In genomic region chr12:123431951-123432886, GRCh38 we compare ENCODE assay signal across 8 cellular contexts. TPM values are rescaled to one million over a fixed set of nuclear protein-coding genes. Genes with fewer than 3 reads are reported as not detected.
DNase-seq lines count a peak whose midpoint lies in the region; ATAC-seq lines count a peak whose summit lies in the region.

No MANE protein-coding gene starts in this region.

- peak overlapping the region; percentile 97 for H3K4me3 Mint-ChIP-seq in T-helper 17 cell

- H3K36me3 Mint-ChIP-seq in T-helper 17 cell (ENCODE audit: low read depth), result peaks cover 2% of the 10 kb centered on the region

- H3K4me1 Mint-ChIP-seq in T-helper 17 cell, result peaks cover 38% of the 10 kb centered on the region

- H3K9me3 ChIP-seq in T-helper 17 cell (ENCODE audit: control insufficient read depth, low read length, poor library complexity, severe bottlenecking), result no peaks in the 10 kb centered on the region

- peak overlapping the region; percentile 36 for H3K27ac ChIP-seq in epithelial cell of prostate

- ATAC-seq in GM21717 (IDR thresholded peaks at IDR 0.05; ENCODE audit: unreplicated experiment) (peak; percentile 25), T-helper 17 cell (peak; percentile 58), GM21737 (IDR thresholded peaks at IDR 0.05; ENCODE audit: unreplicated experiment) (no peak), GM19035 (IDR thresholded peaks at IDR 0.05; ENCODE audit: unreplicated experiment) (no peak), GM19351 (IDR thresholded peaks at IDR 0.05; ENCODE audit: unreplicated experiment) (no peak)

- peak overlapping the region; percentile 96 for H3K27ac Mint-ChIP-seq in T-helper 17 cell

- H3K27me3 Mint-ChIP-seq in T-helper 17 cell, result no peaks in the 10 kb centered on the region

- DNase-seq in T-helper 17 cell, result peak; percentile 16 to 43 (median 22)
- DNase-seq in epithelial cell of prostate (ENCODE audit: low read depth, low spot score), result no peak
- DNase-seq in stimulated activated CD4-positive, alpha-beta T cell treated with anti-CD3 and anti-CD28 coated beads, Interleukin-2, amount 100 ng/mL, for 24 hours, result peak; percentile 32 to 50
- DNase-seq in T1000 (lab: John Stamatoyannopoulos, UW), result no peak

RNA-seq across cellular contexts. Expression of gene RILPL2, which starts 4.3 kb away (rescaled TPM):
- 10 to 100 TPM in 1 of 2 donors, 1 to 10 TPM in 1; 9.6 to 11.8 TPM for total RNA-seq in T-helper 17 cell

RNA-seq across cellular contexts. Expression of gene SNRNP35, which starts 25.7 kb away (rescaled TPM):
- 10 to 100 TPM; 31.3 to 36.5 TPM for total RNA-seq in T-helper 17 cell

RNA-seq across cellular contexts. Expression of gene KMT5A, which starts 48.3 kb away (rescaled TPM):
- total RNA-seq in T-helper 17 cell, result 10 to 100 TPM; 32.3 to 34.9 TPM

Comparison
In these comparisons a context has a peak if more than half of its experiments do, and no peak if none do; other contexts are left out.
1. ATAC-seq: peak in GM21717 (single experiment) and T-helper 17 cell (single experiment); none in GM21737 (single experiment), GM19035 (single experiment) and GM19351 (single experiment).
2. DNase-seq: peak in T-helper 17 cell (3 of 3) and stimulated activated CD4-positive, alpha-beta T cell treated with anti-CD3 and anti-CD28 coated beads, Interleukin-2, amount 100 ng/mL, for 24 hours (2 of 2); none in epithelial cell of prostate (single experiment) and T1000 (single experiment).